ENCODE assay signal across 8 cellular contexts in genomic region chr6:149925253-149925973, GRCh38. TPM values are rescaled to one million over a fixed set of nuclear protein-coding genes. Genes with fewer than 3 reads are reported as not detected.
DNase-seq lines count a peak whose midpoint lies in the region; ATAC-seq, FAIRE-seq and TF ChIP-seq lines count a peak whose summit lies in the region.

No MANE protein-coding gene starts in this region.

- H3K9me3 Mint-ChIP-seq in Caco-2 (ENCODE audit: unreplicated experiment), result no peaks in the 10 kb centered on the region

- DNase-seq in Caco-2 (peak in 1 of 2 experiments; percentile 34), SJCRH30 (no peak), fibroblast of the aortic adventitia (ENCODE audit: low read depth) (no peak), pancreas (peak in 4 of 6 donors; percentile 31 to 71 (median 56)), NCI-H510A (lab: John Stamatoyannopoulos, UW) (no peak), occipital lobe (lab: John Stamatoyannopoulos, UW) (no peak), A172 (ENCODE audit: low spot score) (no peak), HEK293T (ENCODE audit: extremely low spot score) (no peak)

- TF ChIP-seq CTCF in Caco-2 (IDR thresholded peaks at IDR 0.05; ENCODE audit: insufficient read depth in 1 of 2, low read depth in 1 of 2, low read length in 1 of 2, severe bottlenecking in 1 of 2, unreplicated experiment in 1 of 2) (no peak), fibroblast of the aortic adventitia (IDR thresholded peaks at IDR 0.05; ENCODE audit: insufficient read depth, low read length) (no peak), pancreas (IDR thresholded peaks at IDR 0.05) (no peak)

- WGBS in pancreas, 2 donors, result 9 to 18% methylated on average over 33 to 34 of the region's 34 CpGs

- H3K9me3 ChIP-seq in Caco-2 (no peaks in the 10 kb centered on the region), SJCRH30 (replicated peaks) (no peaks in the 10 kb centered on the region), pancreas (no peaks in the 10 kb centered on the region)

- H3K4me1 Mint-ChIP-seq in Caco-2 (ENCODE audit: low read depth, unreplicated experiment), result peaks cover 7% of the 10 kb centered on the region

- intact Hi-C loops in Caco-2 (cut with micrococcal nuclease; ENCODE audit: unreplicated experiment) (loop anchor here (5.0 kb wide), 1 partner anchor 378 kb away; the partner anchor contains the start of gene PPIL4), pancreas (cut with DNase I) (no loop called here)

- H3K27ac ChIP-seq in SJCRH30 (no peak overlapping the region), pancreas (no peak overlapping the region)

- H3K36me3 Mint-ChIP-seq in Caco-2 (ENCODE audit: insufficient read depth, unreplicated experiment), result no peaks in the 10 kb centered on the region

- H3K27ac Mint-ChIP-seq in Caco-2 (ENCODE audit: unreplicated experiment), result peak overlapping the region; percentile 0

- CTCF ChIA-PET in Caco-2 (lab: Charles Lee), result interaction anchor here (1.5 kb wide), 1 partner anchor 85 kb away, joined by 10 read pairs; no protein-coding TSS in a partner anchor
- CTCF ChIA-PET in HEK293T (lab: Yijun Ruan, JAX), result interaction anchor here (0.7 to 1.6 kb wide), 3 partner anchors 67 to 89 kb away, joined by 3 to 6 read pairs (median 3); no protein-coding TSS in a partner anchor

- ATAC-seq in pancreas, result peak; percentile 26 to 41 (median 32)

- FAIRE-seq in pancreas (lab: Jason Lieb, UNC), result no peak

- peak overlapping the region; percentile 75 for H3K4me3 Mint-ChIP-seq in Caco-2 (ENCODE audit: unreplicated experiment)

- peak overlapping the region; percentile 49 for H3K4me3 ChIP-seq in Caco-2 (ENCODE audit: low read depth, low read length)
- peak overlapping the region; percentile 48 for H3K4me3 ChIP-seq in SJCRH30
- peak overlapping the region; percentile 53 for H3K4me3 ChIP-seq in fibroblast of the aortic adventitia (ENCODE audit: low read depth, low read length)
- H3K4me3 ChIP-seq in pancreas, result peak overlapping the region; percentile 28 to 66 (median 42)

- H3K4me1 ChIP-seq in Caco-2 (no peaks in the 10 kb centered on the region), SJCRH30 (peaks cover 3% of the 10 kb centered on the region; the same call in 1 of the 2 replicates), pancreas (peaks cover 0 to 3% (median 0%) of the 10 kb centered on the region in 3 donors)

- H3K36me3 ChIP-seq in Caco-2 (ENCODE audit: control insufficient read depth, insufficient read depth, low read length) (no peaks in the 10 kb centered on the region), SJCRH30 (no peaks in the 10 kb centered on the region), pancreas (no peaks in the 10 kb centered on the region)

- peaks cover 39% of the 10 kb centered on the region for H3K27me3 Mint-ChIP-seq in Caco-2 (ENCODE audit: insufficient read depth, unreplicated experiment)

- POLR2A ChIA-PET in Caco-2 (lab: Charles Lee) (no interaction called here), HEK293T (lab: Yijun Ruan, JAX) (no interaction called here)

- H3K27me3 ChIP-seq in Caco-2 (replicated peaks; ENCODE audit: control insufficient read depth, insufficient read depth, low read length) (no peaks in the 10 kb centered on the region; the same call in none of the 2 replicates), SJCRH30 (peaks cover 12% of the 10 kb centered on the region), pancreas (peaks cover 0 to 4% (median 0%) of the 10 kb centered on the region in 4 donors)

- no TSS peak for BruUV-seq in Caco-2 (replicated peaks; lab: Mats Ljungman, UMichigan)

TF ChIP-seq in HEK293T, 16 proteins besides CTCF, POLR2A, EP300 and RAD21:
- no peak for TF ChIP-seq CTBP1 (IDR thresholded peaks at IDR 0.05; ENCODE audit: borderline replicate concordance)
- no peak for TF ChIP-seq ELF4 (IDR thresholded peaks at IDR 0.05)
- TF ChIP-seq HDGF (IDR thresholded peaks at IDR 0.05; ENCODE audit: borderline replicate concordance), result no peak
- TF ChIP-seq ZNF384 (IDR thresholded peaks at IDR 0.05), result no peak

RNA-seq across cellular contexts. Expression of gene RAET1G, which starts 2.5 kb away (rescaled TPM):
- total RNA-seq in Caco-2 (2022) (not detected in 2 replicates), fibroblast of the aortic adventitia (ENCODE audit: low replicate concordance) (0.82 and 4.6 TPM in 2 replicates), pancreas (under 1 TPM in 1 of 6 donors, not detected in 5; 0.31 TPM), occipital lobe (not detected)
- not detected in 2 replicates for total RNA-seq in SJCRH30 (2014; rRNA removed; shearing (Covaris generic))
- polyA plus RNA-seq in pancreas, result under 1 TPM in 1 of 2 donors, not detected in 1; 0.30 TPM
- 1.1 and 2.0 TPM in 2 replicates for total RNA-seq in A172 (2014; rRNA removed; shearing (Covaris generic))

RNA-seq across cellular contexts. Expression of gene ULBP2, which starts 16.4 kb away (rescaled TPM):
- total RNA-seq in Caco-2 (2022), result 4.8 and 4.9 TPM in 2 replicates
- total RNA-seq in SJCRH30 (2014; rRNA removed; shearing (Covaris generic)), result 2.7 and 2.9 TPM in 2 replicates
- 2.5 and 3.3 TPM in 2 replicates for total RNA-seq in fibroblast of the aortic adventitia (ENCODE audit: low replicate concordance)
- total RNA-seq in pancreas, result under 1 TPM in 3 of 6 donors, not detected in 3; 0.25 to 0.37 (median 0.34) TPM
- under 1 TPM; 0.19 TPM for polyA plus RNA-seq in pancreas
- 5.3 TPM for total RNA-seq in occipital lobe
- total RNA-seq in A172 (2014; rRNA removed; shearing (Covaris generic)), result 13.2 and 17.3 TPM in 2 replicates

RNA-seq across cellular contexts. Expression of gene RAET1E, which starts 27.5 kb away (rescaled TPM):
- not detected in 2 replicates for total RNA-seq in Caco-2 (2022)
- not detected in 2 replicates for total RNA-seq in SJCRH30 (2014; rRNA removed; shearing (Covaris generic))
- 0.63 TPM in 1 of 2 replicates, not detected in the other for total RNA-seq in fibroblast of the aortic adventitia (ENCODE audit: low replicate concordance)
- under 1 TPM in 1 of 6 donors, not detected in 5; 0.09 TPM for total RNA-seq in pancreas
- not detected for polyA plus RNA-seq in pancreas
- not detected for total RNA-seq in occipital lobe
- 0.22 and 1.0 TPM in 2 replicates for total RNA-seq in A172 (2014; rRNA removed; shearing (Covaris generic))

RNA-seq across cellular contexts. Expression of gene ULBP1, which starts 38.3 kb away (rescaled TPM):
- total RNA-seq in Caco-2 (2022), result 5.4 and 7.7 TPM in 2 replicates
- total RNA-seq in SJCRH30 (2014; rRNA removed; shearing (Covaris generic)), result 0.99 and 1.7 TPM in 2 replicates
- total RNA-seq in fibroblast of the aortic adventitia (ENCODE audit: low replicate concordance), result 0.65 and 1.7 TPM in 2 replicates
- 1 to 10 TPM in 1 of 6 donors, under 1 TPM in 3, not detected in 2; 0.04 to 1.3 (median 0.09) TPM for total RNA-seq in pancreas
- under 1 TPM in 1 of 2 donors, not detected in 1; 0.02 TPM for polyA plus RNA-seq in pancreas
- total RNA-seq in occipital lobe, result 3.9 TPM
- 0.07 and 0.38 TPM in 2 replicates for total RNA-seq in A172 (2014; rRNA removed; shearing (Covaris generic))

Comparison
In these comparisons a context has a peak if more than half of its experiments do, and no peak if none do; other contexts are left out.
1. DNase-seq: peak in pancreas (4 of 6); none in SJCRH30 (0 of 2), fibroblast of the aortic adventitia (single experiment), NCI-H510A (single experiment), occipital lobe (single experiment), A172 (single experiment) and HEK293T (single experiment).
2. Peak in every context shown above with its lines, with median percentiles within 50 percentile points of each other: H3K4me3 ChIP-seq.